In the genomic region with DNA sequence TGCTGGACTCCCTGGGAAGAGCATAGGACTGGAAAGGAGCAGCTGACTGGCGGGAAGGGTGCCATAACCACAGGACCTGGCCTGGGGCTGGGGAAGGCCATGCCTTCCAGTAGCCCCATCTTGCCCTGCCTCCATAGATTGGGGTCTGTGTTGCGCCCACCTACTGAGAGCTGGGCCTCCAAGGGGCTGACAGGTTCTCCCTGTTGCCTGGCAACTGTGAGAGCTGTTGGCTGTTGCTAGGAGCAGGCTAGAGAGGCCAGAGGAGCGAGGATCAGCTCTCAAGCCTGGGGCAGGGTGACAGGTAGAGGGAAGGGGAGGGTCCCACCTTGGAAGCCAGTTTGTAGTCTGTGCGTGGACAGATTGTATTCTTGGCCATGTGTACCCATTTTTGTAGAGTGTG, we compare ENCODE assay signal across 1 cellular context.
TF ChIP-seq lines count a peak whose summit lies in the region.

No MANE protein-coding gene starts in this region.

TF ChIP-seq in K562, 482 proteins besides CTCF, POLR2A, EP300 and RAD21:
- peak; percentile 57; the same call in 1 of the 2 replicates for TF ChIP-seq MYNN (IDR thresholded peaks at IDR 0.05)
- TF ChIP-seq MYNN (CRISPR knock-in tag; IDR thresholded peaks at IDR 0.05) = no peak
- TF ChIP-seq RFX1 (IDR thresholded peaks at IDR 0.05) = peak; percentile 82
- TF ChIP-seq ZFP36 (IDR thresholded peaks at IDR 0.05; ENCODE audit: low read depth, low read length, partially characterized antibody) = no peak
- TF ChIP-seq TAL1 (IDR thresholded peaks at IDR 0.05) = no peak
- TF ChIP-seq, protein P1, sequence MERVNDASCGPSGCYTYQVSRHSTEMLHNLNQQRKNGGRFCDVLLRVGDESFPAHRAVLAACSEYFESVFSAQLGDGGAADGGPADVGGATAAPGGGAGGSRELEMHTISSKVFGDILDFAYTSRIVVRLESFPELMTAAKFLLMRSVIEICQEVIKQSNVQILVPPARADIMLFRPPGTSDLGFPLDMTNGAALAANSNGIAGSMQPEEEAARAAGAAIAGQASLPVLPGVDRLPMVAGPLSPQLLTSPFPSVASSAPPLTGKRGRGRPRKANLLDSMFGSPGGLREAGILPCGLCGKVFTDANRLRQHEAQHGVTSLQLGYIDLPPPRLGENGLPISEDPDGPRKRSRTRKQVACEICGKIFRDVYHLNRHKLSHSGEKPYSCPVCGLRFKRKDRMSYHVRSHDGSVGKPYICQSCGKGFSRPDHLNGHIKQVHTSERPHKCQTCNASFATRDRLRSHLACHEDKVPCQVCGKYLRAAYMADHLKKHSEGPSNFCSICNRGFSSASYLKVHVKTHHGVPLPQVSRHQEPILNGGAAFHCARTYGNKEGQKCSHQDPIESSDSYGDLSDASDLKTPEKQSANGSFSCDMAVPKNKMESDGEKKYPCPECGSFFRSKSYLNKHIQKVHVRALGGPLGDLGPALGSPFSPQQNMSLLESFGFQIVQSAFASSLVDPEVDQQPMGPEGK (CRISPR knock-in tag; IDR thresholded peaks at IDR 0.05; ENCODE audit: borderline replicate concordance) = no peak
TF ChIP-seq in K562: peak in this region for 2.
